9 cellular contexts compared by ENCODE assay signal in genomic region chr1:201348211-201348566, GRCh38. TPM values are rescaled to one million over a fixed set of nuclear protein-coding genes. Genes with fewer than 3 reads are reported as not detected.
A peak's percentile ranks its signal among the peaks of the same experiment; 100 is the strongest.
DNase-seq lines count a peak whose midpoint lies in the region; ATAC-seq, FAIRE-seq and TF ChIP-seq lines count a peak whose summit lies in the region.
"Had no signal": no experiment of that assay in that cellular context is flagged by ENCODE, and none has a peak within 500 bp of the region (broad histone marks: within the 10 kb centered on the region; RNA-seq: fewer than 3 reads in every experiment).

No MANE protein-coding gene starts in this region.

- 17 to 19% (median 17%) methylated on average over 6 of the region's 6 CpGs for WGBS in small intestine, 3 donors

- no peak for ATAC-seq in GM21717 (IDR thresholded peaks at IDR 0.05; ENCODE audit: unreplicated experiment)

- no peaks in the 10 kb centered on the region for H3K9me3 Mint-ChIP-seq in activated naive CD4-positive, alpha-beta T cell treated with anti-CD3 and anti-CD28 coated beads, Interleukin-2, amount 50 U/mL, for 24 hours

- no peak overlapping the region for H3K27ac ChIP-seq in WERI-Rb-1
- H3K27ac ChIP-seq in cardiac muscle cell = no peak overlapping the region
- no peak overlapping the region for H3K27ac ChIP-seq in small intestine (ENCODE audit: low read depth in 1 of 2, low read length in 1 of 2)

- peaks cover 3% of the 10 kb centered on the region for H3K4me1 ChIP-seq in cardiac muscle cell (ENCODE audit: low read depth)
- H3K4me1 ChIP-seq in small intestine (ENCODE audit: control insufficient read depth in 2 of 2, insufficient read depth in 1 of 2, low read depth in 1 of 2, low read length in 1 of 2) = no peaks in the 10 kb centered on the region

- H3K4me3 Mint-ChIP-seq in activated naive CD4-positive, alpha-beta T cell treated with anti-CD3 and anti-CD28 coated beads, Interleukin-2, amount 50 U/mL, for 24 hours = no peak overlapping the region

- FAIRE-seq in small intestine (lab: Jason Lieb, UNC) = no peak
- FAIRE-seq: colon had no signal

- H3K9me3 ChIP-seq in WERI-Rb-1 (ENCODE audit: severe bottlenecking) = no peaks in the 10 kb centered on the region
- H3K9me3 ChIP-seq in cardiac muscle cell (ENCODE audit: low read depth) = no peaks in the 10 kb centered on the region
- no peaks in the 10 kb centered on the region for H3K9me3 ChIP-seq in small intestine (ENCODE audit: control insufficient read depth, low read depth)

- TF ChIP-seq CTCF in WERI-Rb-1 (IDR thresholded peaks at IDR 0.05; ENCODE audit: low read depth, low read length) = peak; percentile 99
- peak; percentile 69 for TF ChIP-seq CTCF in cardiac muscle cell (IDR thresholded peaks at IDR 0.05; ENCODE audit: low read depth, low read length)

- peaks cover 18% of the 10 kb centered on the region for H3K27me3 Mint-ChIP-seq in activated naive CD4-positive, alpha-beta T cell treated with anti-CD3 and anti-CD28 coated beads, Interleukin-2, amount 50 U/mL, for 24 hours

- H3K27ac Mint-ChIP-seq in activated naive CD4-positive, alpha-beta T cell treated with anti-CD3 and anti-CD28 coated beads, Interleukin-2, amount 50 U/mL, for 24 hours = peak overlapping the region; percentile 5

- H3K4me3 ChIP-seq in WERI-Rb-1 (ENCODE audit: low read depth, low read length) (no peak overlapping the region), cardiac muscle cell (no peak overlapping the region), small intestine (ENCODE audit: low read depth in 1 of 2, low read length in 2 of 2) (no peak overlapping the region)

- H3K36me3 ChIP-seq in WERI-Rb-1 (no peaks in the 10 kb centered on the region), cardiac muscle cell (no peaks in the 10 kb centered on the region), small intestine (ENCODE audit: control insufficient read depth in 2 of 2, insufficient read depth in 2 of 2, low read length in 2 of 2) (no peaks in the 10 kb centered on the region)

- DNase-seq in activated naive CD4-positive, alpha-beta T cell treated with Interleukin-2 at 50 U/mL for 16 hours = no peak
- DNase-seq in NCI-H1092 (lab: John Stamatoyannopoulos, UW) (peak; percentile 39), WERI-Rb-1 (peak; percentile 88), cardiac muscle cell (ENCODE audit: low read depth in 1 of 2, low spot score in 1 of 2) (peak; percentile 47 to 87), small intestine (peak; percentile 62)
- DNase-seq in stimulated activated naive CD4-positive, alpha-beta T cell (lab: John Stamatoyannopoulos, UW) = no peak

- H3K27me3 ChIP-seq in WERI-Rb-1 (ENCODE audit: insufficient read depth, low read depth, severe bottlenecking) = peaks cover 3% of the 10 kb centered on the region
- no peaks in the 10 kb centered on the region for H3K27me3 ChIP-seq in cardiac muscle cell
- H3K27me3 ChIP-seq in small intestine (ENCODE audit: control insufficient read depth in 2 of 2, insufficient read depth in 2 of 2, low read length in 2 of 2) = no peaks in the 10 kb centered on the region

- H3K4me1 Mint-ChIP-seq in activated naive CD4-positive, alpha-beta T cell treated with anti-CD3 and anti-CD28 coated beads, Interleukin-2, amount 50 U/mL, for 24 hours = no peaks in the 10 kb centered on the region

- no peaks in the 10 kb centered on the region for H3K36me3 Mint-ChIP-seq in activated naive CD4-positive, alpha-beta T cell treated with anti-CD3 and anti-CD28 coated beads, Interleukin-2, amount 50 U/mL, for 24 hours

RNA-seq across cellular contexts. Expression of gene TNNT2, which starts 29.3 kb away (rescaled TPM):
- 4,623 and 7,232 TPM in 2 replicates for total RNA-seq in cardiac muscle cell
- polyA plus RNA-seq in cardiac muscle cell (7,307 and 9,291 TPM in 2 replicates), small intestine (10 to 100 TPM in 1 of 3 donors, 1 to 10 TPM in 1, under 1 TPM in 1; 0.78 to 86.7 (median 4.0) TPM)

RNA-seq across cellular contexts. Expression of gene LAD1, which starts 50.9 kb away (rescaled TPM):
- 8.4 and 12.6 TPM in 2 replicates for total RNA-seq in cardiac muscle cell
- 8.2 and 9.5 TPM in 2 replicates for polyA plus RNA-seq in cardiac muscle cell
- polyA plus RNA-seq in small intestine = 100 to 1,000 TPM; 108 to 131 (median 130) TPM

Comparison
In these comparisons a context has a peak if more than half of its experiments do, and no peak if none do; other contexts are left out.
1. DNase-seq: peak in NCI-H1092 (single experiment), WERI-Rb-1 (single experiment), cardiac muscle cell (2 of 2) and small intestine (single experiment); none in activated naive CD4-positive, alpha-beta T cell treated with Interleukin-2 at 50 U/mL for 16 hours (single experiment) and stimulated activated naive CD4-positive, alpha-beta T cell (0 of 6).
2. RNA of gene TNNT2, which starts 29.3 kb away (polyA plus RNA-seq): 7,307 to 9,291 TPM in cardiac muscle cell; 0.78 to 86.7 TPM in small intestine; every median in the first group is over 10 times any median in the second.
3. RNA of gene LAD1, which starts 50.9 kb away (polyA plus RNA-seq): 108 to 131 TPM in small intestine; 8.2 to 9.5 TPM in cardiac muscle cell; every median in the first group is over 10 times any median in the second.